In genomic region chr2:9774266-9774665, GRCh38 we compare ENCODE assay signal across 26 cellular contexts.
DNase-seq lines count a peak whose midpoint lies in the region; ATAC-seq and TF ChIP-seq lines count a peak whose summit lies in the region.
"Had no signal": no experiment of that assay in that cellular context is flagged by ENCODE, and none has a peak within 500 bp of the region (broad histone marks: within the 10 kb centered on the region; RNA-seq: fewer than 3 reads in every experiment).

No MANE protein-coding gene starts in this region.

- WGBS in IMR-90 (ENCODE audit: extremely low coverage in 2 of 2, insufficient read length in 1 of 2), 2 experiments: 75% methylated on average over 7 of the region's 12 CpGs; no CpG with 5 or more reads in 1 of the 2 experiments
- WGBS in gastroesophageal sphincter (ENCODE audit: low coverage in 1 of 2), 2 donors: 75 to 81% methylated on average over 4 to 9 of the region's 12 CpGs

- H3K27me3 Mint-ChIP-seq in activated naive CD8-positive, alpha-beta T cell treated with anti-CD3 and anti-CD28 coated beads, Interleukin-2, amount 50 U/mL, for 24 hours: peaks cover 4% of the 10 kb centered on the region

- TF ChIP-seq EP300 in gastroesophageal sphincter (IDR thresholded peaks at IDR 0.05): no peak

- H3K23ac ChIP-seq in IMR-90 (ENCODE audit: low read depth, low read length): 0 out of 2 replicates have a peak overlapping the region, but pooled peaks have one; percentile 23

- H3K56ac ChIP-seq in IMR-90 (ENCODE audit: extremely low read depth, insufficient read depth, low read length): no peak overlapping the region

- H3K9me3 ChIP-seq in IMR-90 (ENCODE audit: control insufficient read depth, insufficient read depth, low read length) (no peaks in the 10 kb centered on the region), gastroesophageal sphincter (no peaks in the 10 kb centered on the region), lower lobe of right lung (no peaks in the 10 kb centered on the region), skeletal muscle tissue (ENCODE audit: control insufficient read depth in 3 of 3, low read length in 3 of 3) (no peaks in the 10 kb centered on the region)
- H3K9me3 ChIP-seq: prostate gland, SK-N-SH, testis had no signal

- no peaks in the 10 kb centered on the region for H3K79me1 ChIP-seq in IMR-90 (ENCODE audit: low read depth in 1 of 2, low read length in 2 of 2)

- no peak overlapping the region for H2BK20ac ChIP-seq in IMR-90 (ENCODE audit: low read depth, low read length)

- TF ChIP-seq RAD21 in IMR-90 (IDR thresholded peaks at IDR 0.05; ENCODE audit: low read length): no peak

- H3K36me3 Mint-ChIP-seq in activated naive CD8-positive, alpha-beta T cell treated with anti-CD3 and anti-CD28 coated beads, Interleukin-2, amount 50 U/mL, for 24 hours (ENCODE audit: low read depth): no peaks in the 10 kb centered on the region

- no peak overlapping the region for H3K4me3 Mint-ChIP-seq in activated naive CD8-positive, alpha-beta T cell treated with anti-CD3 and anti-CD28 coated beads, Interleukin-2, amount 50 U/mL, for 24 hours
- H3K4me3 Mint-ChIP-seq: activated B cell treated with CpG ODN at 0.5 μM for 24 hours; activated T-cell treated with anti-CD3 and anti-CD28 coated beads, Interleukin-2, amount 50 U/mL, for 72 hours; dendritic cell treated with granulocyte-macrophage colony-stimulating factor and Interleukin-4, amounts not matched to agents 40 ng/mL and 50 ng/mL, for 4 days; naive thymus-derived CD4-positive, alpha-beta T cell had no signal

- no peak for DNase-seq in IMR-90
- peak; percentile 41 for DNase-seq in lower lobe of right lung
- DNase-seq in activated naive CD8-positive, alpha-beta T cell treated with anti-CD3 and anti-CD28 coated beads, Interleukin-2, amount 50 U/mL, for 24 hours: no peak
- DNase-seq in NOMO-1 (lab: John Stamatoyannopoulos, UW; ENCODE audit: unreplicated experiment in 2 of 2): no peak
- DNase-seq: activated B cell treated with CpG ODN at 0.5 μM for 24 hours; activated T-cell treated with anti-CD3 and anti-CD28 coated beads, Interleukin-2, amount 50 U/mL, for 72 hours; central memory CD4-positive, alpha-beta T cell; erythroblast; foreskin keratinocyte; GDM1; naive thymus-derived CD4-positive, alpha-beta T cell; NCI-H1694; NCI-H446 treated with DMSO at 0.1 percent for 48 hours; nucleus accumbens; SK-N-SH; stimulated activated naive CD4-positive, alpha-beta T cell; testis had no signal

- no TSS peak for BruUV-seq in IMR-90 (replicated peaks; lab: Mats Ljungman, UMichigan)

- H3K27ac Mint-ChIP-seq in activated naive CD8-positive, alpha-beta T cell treated with anti-CD3 and anti-CD28 coated beads, Interleukin-2, amount 50 U/mL, for 24 hours: no peak overlapping the region
- H3K27ac Mint-ChIP-seq: activated B cell treated with CpG ODN at 0.5 μM for 24 hours; activated T-cell treated with anti-CD3 and anti-CD28 coated beads, Interleukin-2, amount 50 U/mL, for 72 hours; dendritic cell treated with granulocyte-macrophage colony-stimulating factor and Interleukin-4, amounts not matched to agents 40 ng/mL and 50 ng/mL, for 4 days; naive thymus-derived CD4-positive, alpha-beta T cell had no signal

- POLR2A ChIA-PET in IMR-90 (lab: Charles Lee; ENCODE audit: unreplicated experiment): no interaction called here

- no peak overlapping the region for H3K4me3 ChIP-seq in IMR-90 (ENCODE audit: insufficient read depth, low read depth, low read length)
- no peak overlapping the region for H3K4me3 ChIP-seq in gastroesophageal sphincter
- no peak overlapping the region for H3K4me3 ChIP-seq in lower lobe of right lung
- no peak overlapping the region for H3K4me3 ChIP-seq in skeletal muscle tissue (ENCODE audit: low read length in 3 of 3)
- H3K4me3 ChIP-seq: hepatocyte, prostate gland, skin epidermis, testis had no signal

- 0 out of 2 replicates have a peak, but pooled peaks cover 3% of the 10 kb centered on the region for H3K9me1 ChIP-seq in IMR-90 (ENCODE audit: insufficient read depth, low read length)

- H2AFZ ChIP-seq in IMR-90 (replicated peaks; ENCODE audit: low read length, poor library complexity): no peak overlapping the region
- H2AFZ ChIP-seq: hepatocyte had no signal

- in situ Hi-C loops in IMR-90 (cut with MboI; ENCODE audit: low sequenced_read_pairs): no loop called here

- TF ChIP-seq CTCF in IMR-90 (conservative IDR thresholded peaks at IDR 0.05; ENCODE audit: low read depth, low read length): no peak
- TF ChIP-seq CTCF in gastroesophageal sphincter (IDR thresholded peaks at IDR 0.05): no peak
- TF ChIP-seq CTCF in lower lobe of right lung (IDR thresholded peaks at IDR 0.05): no peak

- peaks cover 25% of the 10 kb centered on the region for H3K4me1 Mint-ChIP-seq in activated naive CD8-positive, alpha-beta T cell treated with anti-CD3 and anti-CD28 coated beads, Interleukin-2, amount 50 U/mL, for 24 hours

- peaks cover 9% of the 10 kb centered on the region; the same call in 1 of the 2 replicates for H3K4me1 ChIP-seq in IMR-90 (ENCODE audit: control insufficient read depth, insufficient read depth, low read length)
- peaks cover 0 to 24% (median 17%) of the 10 kb centered on the region in 3 donors for H3K4me1 ChIP-seq in gastroesophageal sphincter
- H3K4me1 ChIP-seq in lower lobe of right lung: peaks cover 29% of the 10 kb centered on the region
- peaks cover 30 to 40% (median 34%) of the 10 kb centered on the region in 3 donors for H3K4me1 ChIP-seq in skeletal muscle tissue (ENCODE audit: control insufficient read depth in 3 of 3, insufficient read depth in 3 of 3, low read length in 3 of 3)
- H3K4me1 ChIP-seq: foreskin keratinocyte, prostate gland had no signal

- no peak overlapping the region for H2BK120ac ChIP-seq in IMR-90 (ENCODE audit: low read depth, low read length)

- no peak overlapping the region for H4K5ac ChIP-seq in IMR-90 (ENCODE audit: low read depth, low read length)

- no peak for TF ChIP-seq POLR2A in IMR-90 (IDR thresholded peaks at IDR 0.05; ENCODE audit: low read depth, low read length)
- no peak for TF ChIP-seq POLR2A in gastroesophageal sphincter (IDR thresholded peaks at IDR 0.05)
- no peak for TF ChIP-seq POLR2A in GM18505 (IDR thresholded peaks at IDR 0.05; ENCODE audit: borderline replicate concordance, extremely low read depth, insufficient read depth, insufficient read length)

- no peak overlapping the region for H3K27ac ChIP-seq in IMR-90 (ENCODE audit: insufficient read depth, low read length)
- H3K27ac ChIP-seq in gastroesophageal sphincter: peak overlapping the region in 1 of 4 donors; percentile 24
- peak overlapping the region; percentile 18 for H3K27ac ChIP-seq in lower lobe of right lung
- peak overlapping the region; percentile 36 for H3K27ac ChIP-seq in skeletal muscle tissue (ENCODE audit: low read depth, low read length)
- H3K27ac ChIP-seq: foreskin keratinocyte, hepatocyte, prostate gland, testis had no signal

- H2BK5ac ChIP-seq in IMR-90 (ENCODE audit: low read depth, low read length, poor library complexity, severe bottlenecking): no peak overlapping the region

- H3K4me2 ChIP-seq in IMR-90 (ENCODE audit: low read depth, low read length): no peak overlapping the region
- H3K4me2 ChIP-seq: hepatocyte, SK-N-SH had no signal

- H2BK15ac ChIP-seq in IMR-90 (ENCODE audit: low read depth, low read length): no peak overlapping the region

- no peaks in the 10 kb centered on the region for H4K20me1 ChIP-seq in IMR-90 (ENCODE audit: insufficient read depth, low read length)

- H3K36me3 ChIP-seq in IMR-90 (ENCODE audit: control insufficient read depth, insufficient read depth, low read length) (no peaks in the 10 kb centered on the region), gastroesophageal sphincter (no peaks in the 10 kb centered on the region), lower lobe of right lung (no peaks in the 10 kb centered on the region), skeletal muscle tissue (ENCODE audit: control insufficient read depth in 3 of 3, insufficient read depth in 3 of 3, low read length in 3 of 3) (no peaks in the 10 kb centered on the region)
- H3K36me3 ChIP-seq: prostate gland had no signal

- H3K9ac ChIP-seq in IMR-90 (ENCODE audit: low read depth, low read length) (no peak overlapping the region), skeletal muscle tissue (ENCODE audit: low read depth in 1 of 3, low read length in 3 of 3) (peak overlapping the region in 2 of 3 donors; percentile 2 to 45)
- H3K9ac ChIP-seq: SK-N-SH had no signal

- no peaks in the 10 kb centered on the region for H3K9me3 Mint-ChIP-seq in activated naive CD8-positive, alpha-beta T cell treated with anti-CD3 and anti-CD28 coated beads, Interleukin-2, amount 50 U/mL, for 24 hours
- H3K9me3 Mint-ChIP-seq: activated B cell treated with CpG ODN at 0.5 μM for 24 hours; dendritic cell treated with granulocyte-macrophage colony-stimulating factor and Interleukin-4, amounts not matched to agents 40 ng/mL and 50 ng/mL, for 4 days; naive thymus-derived CD4-positive, alpha-beta T cell had no signal

- H3K14ac ChIP-seq in IMR-90 (replicated peaks; ENCODE audit: low read depth, low read length): no peak overlapping the region

- H4K8ac ChIP-seq in IMR-90 (ENCODE audit: low read depth in 2 of 2, low read length in 2 of 2): no peak overlapping the region

- H3K18ac ChIP-seq in IMR-90 (ENCODE audit: low read depth, low read length): no peak overlapping the region

- dilution Hi-C loops in IMR-90 (cut with HindIII; ENCODE audit: low sequenced_read_pairs, unreplicated experiment): no loop called here

- H2AK9ac ChIP-seq in IMR-90 (replicated peaks; ENCODE audit: low read depth, low read length, poor library complexity): no peak overlapping the region

- peaks cover 18% of the 10 kb centered on the region; the same call in 1 of the 2 replicates for H3K27me3 ChIP-seq in IMR-90 (ENCODE audit: control insufficient read depth, insufficient read depth, low read length)
- no peaks in the 10 kb centered on the region for H3K27me3 ChIP-seq in gastroesophageal sphincter
- no peaks in the 10 kb centered on the region for H3K27me3 ChIP-seq in lower lobe of right lung (ENCODE audit: low read depth)
- no peaks in the 10 kb centered on the region for H3K27me3 ChIP-seq in skeletal muscle tissue (ENCODE audit: control insufficient read depth in 3 of 3, insufficient read depth in 3 of 3, low read length in 3 of 3)
- H3K27me3 ChIP-seq: hepatocyte, testis had no signal

- no peak overlapping the region for H4K91ac ChIP-seq in IMR-90 (ENCODE audit: insufficient read depth, low read depth, low read length)

- CTCF ChIA-PET in IMR-90 (lab: Yijun Ruan, JAX): interaction anchor here (0.6 to 1.2 kb wide), 2 partner anchors 63 to 204 kb away, joined by 3 to 4 read pairs; no protein-coding TSS in a partner anchor

- no peak overlapping the region for H2AK5ac ChIP-seq in IMR-90 (ENCODE audit: low read depth, low read length)

- H3K4ac ChIP-seq in IMR-90 (ENCODE audit: low read depth, low read length): no peak overlapping the region

- intact Hi-C loops in IMR-90 (cut with micrococcal nuclease) (no loop called here), lower lobe of right lung (cut with DNase I) (no loop called here)

- ATAC-seq in IMR-90 (ENCODE audit: low read depth) (no peak), gastroesophageal sphincter (peak; percentile 23), lower lobe of right lung (no peak), GM18505 (IDR thresholded peaks at IDR 0.05; ENCODE audit: unreplicated experiment) (no peak), HG03378 (IDR thresholded peaks at IDR 0.05; ENCODE audit: unreplicated experiment) (no peak)
- no peak for ATAC-seq in activated naive CD8-positive, alpha-beta T cell treated with anti-CD3 and anti-CD28 coated beads, Interleukin-2, amount 50 U/mL, for 24 hours
- ATAC-seq: activated T-cell treated with anti-CD3 and anti-CD28 coated beads, Interleukin-2, amount 50 U/mL, for 72 hours; foreskin keratinocyte; HCT116; naive thymus-derived CD4-positive, alpha-beta T cell had no signal
